In the genomic region with DNA sequence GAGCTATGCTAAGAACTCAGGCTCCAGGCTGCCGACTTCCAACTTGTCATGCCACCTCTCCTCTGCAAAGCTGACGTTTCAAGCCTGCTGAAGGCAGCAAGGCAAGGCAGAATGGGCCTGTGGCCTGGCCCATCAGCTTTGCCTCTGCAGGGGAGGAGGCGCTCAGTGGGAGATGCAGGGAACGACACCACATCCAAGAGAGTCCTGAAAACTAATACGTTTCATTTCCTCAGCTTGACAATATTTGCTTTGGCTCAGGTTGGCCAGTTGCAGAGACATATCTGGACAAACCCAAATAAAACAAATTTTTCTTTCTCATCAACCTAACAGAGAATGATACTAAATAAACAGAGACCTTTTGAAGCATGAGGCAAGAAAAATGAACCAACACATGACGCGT, we compare ENCODE assay signal across 1 cellular context.
TF ChIP-seq lines count a peak whose summit lies in the region.

No MANE protein-coding gene starts in this region.

TF ChIP-seq in WTC11, 78 proteins besides CTCF, POLR2A, EP300 and RAD21 (continued from another document):
- no peak for TF ChIP-seq CBFB (CRISPR knock-in tag; IDR thresholded peaks at IDR 0.05; ENCODE audit: low read depth)
- TF ChIP-seq ZNF121 (CRISPR knock-in tag; IDR thresholded peaks at IDR 0.05): no peak
- TF ChIP-seq ZNF219 (CRISPR knock-in tag; IDR thresholded peaks at IDR 0.05; ENCODE audit: borderline replicate concordance): no peak
- TF ChIP-seq, protein P1, sequence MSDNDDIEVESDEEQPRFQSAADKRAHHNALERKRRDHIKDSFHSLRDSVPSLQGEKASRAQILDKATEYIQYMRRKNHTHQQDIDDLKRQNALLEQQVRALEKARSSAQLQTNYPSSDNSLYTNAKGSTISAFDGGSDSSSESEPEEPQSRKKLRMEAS (CRISPR knock-in tag; IDR thresholded peaks at IDR 0.05): no peak
- TF ChIP-seq, protein P2, sequence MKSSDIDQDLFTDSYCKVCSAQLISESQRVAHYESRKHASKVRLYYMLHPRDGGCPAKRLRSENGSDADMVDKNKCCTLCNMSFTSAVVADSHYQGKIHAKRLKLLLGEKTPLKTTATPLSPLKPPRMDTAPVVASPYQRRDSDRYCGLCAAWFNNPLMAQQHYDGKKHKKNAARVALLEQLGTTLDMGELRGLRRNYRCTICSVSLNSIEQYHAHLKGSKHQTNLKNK (CRISPR knock-in tag; IDR thresholded peaks at IDR 0.05): no peak
- no peak for TF ChIP-seq ZBTB21 (CRISPR knock-in tag; IDR thresholded peaks at IDR 0.05; ENCODE audit: borderline replicate concordance)
- TF ChIP-seq MYBL2 (CRISPR knock-in tag; IDR thresholded peaks at IDR 0.05): no peak
- no peak for TF ChIP-seq ESRRA (CRISPR knock-in tag; IDR thresholded peaks at IDR 0.05; ENCODE audit: borderline replicate concordance)
- no peak for TF ChIP-seq ELF4 (CRISPR knock-in tag; IDR thresholded peaks at IDR 0.05; ENCODE audit: low read depth)
- TF ChIP-seq EMX1 (CRISPR knock-in tag; IDR thresholded peaks at IDR 0.05): no peak
- no peak for TF ChIP-seq PRRX2 (CRISPR knock-in tag; IDR thresholded peaks at IDR 0.05)
- TF ChIP-seq, protein P3, sequence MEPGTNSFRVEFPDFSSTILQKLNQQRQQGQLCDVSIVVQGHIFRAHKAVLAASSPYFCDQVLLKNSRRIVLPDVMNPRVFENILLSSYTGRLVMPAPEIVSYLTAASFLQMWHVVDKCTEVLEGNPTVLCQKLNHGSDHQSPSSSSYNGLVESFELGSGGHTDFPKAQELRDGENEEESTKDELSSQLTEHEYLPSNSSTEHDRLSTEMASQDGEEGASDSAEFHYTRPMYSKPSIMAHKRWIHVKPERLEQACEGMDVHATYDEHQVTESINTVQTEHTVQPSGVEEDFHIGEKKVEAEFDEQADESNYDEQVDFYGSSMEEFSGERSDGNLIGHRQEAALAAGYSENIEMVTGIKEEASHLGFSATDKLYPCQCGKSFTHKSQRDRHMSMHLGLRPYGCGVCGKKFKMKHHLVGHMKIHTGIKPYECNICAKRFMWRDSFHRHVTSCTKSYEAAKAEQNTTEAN (CRISPR knock-in tag; IDR thresholded peaks at IDR 0.05): no peak
TF ChIP-seq in WTC11: peak in this region for 0.
